In genomic region chr10:86363184-86363832, GRCh38 we compare ENCODE assay signal across 8 cellular contexts. TPM values are rescaled to one million over a fixed set of nuclear protein-coding genes. Genes with fewer than 3 reads are reported as not detected.
A peak's percentile ranks its signal among the peaks of the same experiment; 100 is the strongest.
DNase-seq lines count a peak whose midpoint lies in the region; ATAC-seq, FAIRE-seq and TF ChIP-seq lines count a peak whose summit lies in the region.

No MANE protein-coding gene starts in this region.

- no peak overlapping the region for H4K8ac ChIP-seq in mesenchymal stem cell (ENCODE audit: low read length)

- BruUV-seq in OCI-LY7 (replicated peaks; lab: Mats Ljungman, UMichigan), result no TSS peak

- H2BK5ac ChIP-seq in mesenchymal stem cell (ENCODE audit: low read depth, low read length, poor library complexity, severe bottlenecking), result no peak overlapping the region

- H3K79me2 ChIP-seq in OCI-LY7 (ENCODE audit: insufficient read depth, low read depth, low read length), result no peaks in the 10 kb centered on the region

- H4K20me1 ChIP-seq in OCI-LY7 (ENCODE audit: insufficient read depth, low read length), result no peaks in the 10 kb centered on the region

- intact Hi-C loops in OCI-LY7 (cut with micrococcal nuclease; ENCODE audit: unreplicated experiment), result no loop called here

- no peaks in the 10 kb centered on the region for H3K9me2 ChIP-seq in OCI-LY7 (ENCODE audit: insufficient read depth, low read length)

- no peak for FAIRE-seq in urothelium cell line (lab: Jason Lieb, UNC)

- H3K4me1 ChIP-seq in mesenchymal stem cell (ENCODE audit: control insufficient read depth, insufficient read depth, low read depth, low read length) (peaks cover 39% of the 10 kb centered on the region), OCI-LY7 (ENCODE audit: insufficient read depth, low read length, poor library complexity, severe bottlenecking) (peaks cover 9% of the 10 kb centered on the region)

- H3K4me3 ChIP-seq in choroid plexus epithelial cell (ENCODE audit: low read depth, low read length) (no peak overlapping the region), mesenchymal stem cell (ENCODE audit: insufficient read depth in 1 of 2, low read depth in 1 of 2, low read length in 2 of 2) (no peak overlapping the region), OCI-LY7 (ENCODE audit: low read depth, low read length, poor library complexity, severe bottlenecking) (no peak overlapping the region)

- no peak overlapping the region for H3K4ac ChIP-seq in mesenchymal stem cell (ENCODE audit: low read depth in 1 of 2, low read length in 2 of 2)

- H2AK5ac ChIP-seq in mesenchymal stem cell (ENCODE audit: low read length, severe bottlenecking), result no peak overlapping the region

- H3K4me2 ChIP-seq in mesenchymal stem cell (ENCODE audit: low read length, poor library complexity, severe bottlenecking), result peak overlapping the region; percentile 62
- H3K4me2 ChIP-seq in OCI-LY7 (ENCODE audit: low read length), result no peak overlapping the region

- no peak overlapping the region for H2BK15ac ChIP-seq in mesenchymal stem cell (ENCODE audit: low read depth, poor library complexity, severe bottlenecking)

- H3K14ac ChIP-seq in mesenchymal stem cell (ENCODE audit: low read length in 2 of 2), result no peak overlapping the region

- no peak overlapping the region for H3K23ac ChIP-seq in mesenchymal stem cell (ENCODE audit: low read length in 2 of 2)

- H2BK12ac ChIP-seq in mesenchymal stem cell (ENCODE audit: low read length in 2 of 2), result no peak overlapping the region

- H3K9me3 ChIP-seq in mesenchymal stem cell (ENCODE audit: control insufficient read depth, low read length), result no peaks in the 10 kb centered on the region
- H3K9me3 ChIP-seq in OCI-LY7 (ENCODE audit: low read length), result no peaks in the 10 kb centered on the region

- TF ChIP-seq CTCF in choroid plexus epithelial cell (conservative IDR thresholded peaks at IDR 0.05; ENCODE audit: low read depth, low read length) (peak; percentile 29), OCI-LY7 (conservative IDR thresholded peaks at IDR 0.05; ENCODE audit: low read length) (no peak; the same call in 1 of the 2 replicates)

- no peak overlapping the region for H3K9ac ChIP-seq in mesenchymal stem cell (ENCODE audit: low read length)

- H3K36me3 ChIP-seq in mesenchymal stem cell (ENCODE audit: control insufficient read depth in 1 of 2, insufficient read depth in 2 of 2, low read depth in 1 of 2, low read length in 2 of 2) (no peaks in the 10 kb centered on the region), OCI-LY7 (ENCODE audit: insufficient read depth, low read length) (no peaks in the 10 kb centered on the region)

- ATAC-seq in HG03175 (IDR thresholded peaks at IDR 0.05; ENCODE audit: unreplicated experiment) (peak; percentile 25), GM18520 (IDR thresholded peaks at IDR 0.05; ENCODE audit: unreplicated experiment) (no peak)

- H4K91ac ChIP-seq in mesenchymal stem cell (ENCODE audit: low read length), result no peak overlapping the region

- H2AFZ ChIP-seq in mesenchymal stem cell (ENCODE audit: low read depth, low read length) (no peak overlapping the region), OCI-LY7 (ENCODE audit: low read length) (no peak overlapping the region)

- no peaks in the 10 kb centered on the region for H3K79me1 ChIP-seq in mesenchymal stem cell (replicated peaks; ENCODE audit: low read length, poor library complexity, severe bottlenecking)

- H2BK120ac ChIP-seq in mesenchymal stem cell (ENCODE audit: low read depth, low read length), result no peak overlapping the region

- H3K18ac ChIP-seq in mesenchymal stem cell (ENCODE audit: low read depth in 1 of 2, low read length in 2 of 2), result no peak overlapping the region

- peak; percentile 71 for DNase-seq in D341Med (ENCODE audit: low spot score)
- DNase-seq in choroid plexus epithelial cell (ENCODE audit: low read depth), result peak; percentile 29
- peak; percentile 26 for DNase-seq in mesenchymal stem cell
- no peak for DNase-seq in urothelium cell line (ENCODE audit: low spot score)
- no peak for DNase-seq in OCI-LY7 (ENCODE audit: low spot score)
- DNase-seq in Kasumi-1 (lab: John Stamatoyannopoulos, UW), result no peak

- whole genome bisulfite sequencing in mesenchymal stem cell, result 4% methylated on average over 61 of the region's 80 CpGs

- H3K27ac ChIP-seq in mesenchymal stem cell (ENCODE audit: low read length, poor library complexity, severe bottlenecking) (no peak overlapping the region), OCI-LY7 (ENCODE audit: low read depth, low read length, poor library complexity, severe bottlenecking) (no peak overlapping the region)

- CTCF ChIA-PET in OCI-LY7 (lab: Charles Lee; ENCODE audit: unreplicated experiment), result no interaction called here

- POLR2A ChIA-PET in OCI-LY7 (lab: Charles Lee), result no interaction called here

- peaks cover 47 to 67% of the 10 kb centered on the region in 2 experiments for H3K27me3 ChIP-seq in mesenchymal stem cell (ENCODE audit: control insufficient read depth in 1 of 2, insufficient read depth in 1 of 2, low read length in 2 of 2)

RNA-seq across cellular contexts. Expression of gene GRID1, which starts 3.3 kb away (rescaled TPM):
- 0.23 TPM for polyA plus RNA-seq in mesenchymal stem cell (2013, experiment 1 of 2)
- 0.29 TPM for polyA plus RNA-seq in mesenchymal stem cell (2013, experiment 2 of 2)
- total RNA-seq in OCI-LY7 (2014; rRNA removed; shearing (Covaris generic)), result 0.75 and 1.6 TPM in 2 replicates
- 3.1 and 3.7 TPM in 2 replicates for total RNA-seq in OCI-LY7 (2022)

Comparison
In these comparisons a context has a peak if more than half of its experiments do, and no peak if none do; other contexts are left out.
1. DNase-seq: peak in D341Med (single experiment), choroid plexus epithelial cell (single experiment) and mesenchymal stem cell (single experiment); none in urothelium cell line (single experiment), OCI-LY7 (single experiment) and Kasumi-1 (0 of 2).